ENCODE assay signal across 23 cellular contexts in the genomic region with DNA sequence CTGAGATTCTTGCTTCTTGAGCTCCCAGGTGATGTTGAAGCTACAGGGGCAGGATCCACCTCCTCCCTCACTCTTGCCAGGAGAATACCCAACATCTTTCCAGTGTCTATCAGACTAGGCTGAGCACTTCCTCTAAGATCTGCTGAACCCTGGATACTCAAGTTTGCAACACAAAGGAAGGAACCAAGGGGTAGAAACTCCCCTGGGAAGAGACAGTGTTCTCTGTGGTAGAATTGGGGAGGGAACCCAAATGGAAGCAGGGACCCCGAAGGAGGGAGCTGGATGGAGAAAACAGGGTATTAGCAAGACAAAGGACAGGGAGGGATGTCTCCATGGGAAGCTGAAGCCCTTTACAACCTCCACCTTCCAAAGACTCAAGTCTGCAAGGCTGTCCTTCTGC.
"Had no signal": no experiment of that assay in that cellular context is flagged by ENCODE, and none has a peak within 500 bp of the region (broad histone marks: within the 10 kb centered on the region; RNA-seq: fewer than 3 reads in every experiment).

No MANE protein-coding gene starts in this region.

- H3K36me3 ChIP-seq: esophagus muscularis mucosa, gastrocnemius medialis, heart right ventricle, left ventricle myocardium inferior, lower lobe of right lung, right atrium auricular region, sigmoid colon, tibial artery, upper lobe of right lung had no signal

- H3K4me3 Mint-ChIP-seq: immature natural killer cell, memory B cell, mesothelial cell of epicardium, natural killer cell, neural crest cell had no signal

- H3K4me1 ChIP-seq: esophagus muscularis mucosa, gastrocnemius medialis, left ventricle myocardium inferior, lower lobe of right lung, right atrium auricular region, tibial artery, upper lobe of right lung had no signal

- H3K4me1 Mint-ChIP-seq: immature natural killer cell, memory B cell, natural killer cell had no signal

- H3K27ac ChIP-seq: epithelial cell of prostate, esophagus muscularis mucosa, gastrocnemius medialis, heart right ventricle, left ventricle myocardium inferior, lower lobe of right lung, right atrium auricular region, sigmoid colon, skin epidermis, tibial artery, upper lobe of right lung had no signal

- H3K27ac Mint-ChIP-seq: immature natural killer cell, memory B cell, mesothelial cell of epicardium, natural killer cell had no signal

- H3K27me3 ChIP-seq: dorsolateral prefrontal cortex, esophagus muscularis mucosa, gastrocnemius medialis, right atrium auricular region, sigmoid colon had no signal

- ATAC-seq: gastrocnemius medialis; heart right ventricle; left cardiac atrium; lower lobe of right lung; natural killer cell; stimulated activated naive CD8-positive, alpha-beta T cell treated with anti-CD3 and anti-CD28 coated beads, Interleukin-15, Interleukin-2, amounts not matched to agents 100 U/mL and 50 U/mL, for 24 hours; upper lobe of right lung had no signal

- H3K4me3 ChIP-seq: dorsolateral prefrontal cortex, esophagus muscularis mucosa, gastrocnemius medialis, heart right ventricle, left ventricle myocardium inferior, lower lobe of right lung, right atrium auricular region, sigmoid colon, skin epidermis, tibial artery, upper lobe of right lung had no signal

- H3K36me3 Mint-ChIP-seq: immature natural killer cell, memory B cell, mesothelial cell of epicardium, natural killer cell had no signal

- H3K9me3 ChIP-seq: esophagus muscularis mucosa, gastrocnemius medialis, heart right ventricle, left ventricle myocardium inferior, lower lobe of right lung, right atrium auricular region, sigmoid colon, tibial artery, upper lobe of right lung had no signal

- H3K9me3 Mint-ChIP-seq: immature natural killer cell, memory B cell, mesothelial cell of epicardium, natural killer cell, neural crest cell had no signal

- DNase-seq: cortex of kidney; dorsolateral prefrontal cortex; effector CD8-positive, alpha-beta T cell; gastrocnemius medialis; heart right ventricle; immature natural killer cell; kidney; left cardiac atrium; left ventricle myocardium inferior; lower lobe of right lung; natural killer cell; posterior cingulate gyrus; sigmoid colon; stimulated activated naive CD8-positive, alpha-beta T cell treated with anti-CD3 and anti-CD28 coated beads, Interleukin-15, Interleukin-2, amounts not matched to agents 100 U/mL and 50 U/mL, for 24 hours; tibial artery; upper lobe of right lung had no signal
